ENCODE assay signal across 2 cellular contexts in genomic region chr13:100852146-100852545, GRCh38.
A peak's percentile ranks its signal among the peaks of the same experiment; 100 is the strongest.
TF ChIP-seq lines count a peak whose summit lies in the region.

No MANE protein-coding gene starts in this region.

TF ChIP-seq in liver, 16 proteins besides CTCF, POLR2A, EP300 and RAD21 (continued from another document):
- peak; percentile 89 for TF ChIP-seq ZBTB33 (IDR thresholded peaks at IDR 0.05)
- TF ChIP-seq ATF3 (IDR thresholded peaks at IDR 0.05): peak; percentile 75
- TF ChIP-seq FOXA2 (IDR thresholded peaks at IDR 0.05): peak; percentile 73
- peak in 1 of 2 donors; percentile 74 for TF ChIP-seq EGR1 (IDR thresholded peaks at IDR 0.05; ENCODE audit: low read depth in 2 of 2)
- peak; percentile 94 for TF ChIP-seq SP1 (IDR thresholded peaks at IDR 0.05)
- no peak for TF ChIP-seq NR2F2 (IDR thresholded peaks at IDR 0.05)
- TF ChIP-seq REST (IDR thresholded peaks at IDR 0.05): peak; percentile 72
- TF ChIP-seq RXRA (IDR thresholded peaks at IDR 0.05): peak; percentile 75 to 83
- TF ChIP-seq HNF4A (conservative IDR thresholded peaks at IDR 0.05): peak; percentile 97
- TF ChIP-seq FOXA1 (IDR thresholded peaks at IDR 0.05): peak; percentile 57

TF ChIP-seq in HepG2, 621 proteins besides CTCF, POLR2A, EP300 and RAD21 (continued from another document):
- TF ChIP-seq HBP1 (CRISPR knock-in tag; IDR thresholded peaks at IDR 0.05; ENCODE audit: low read depth) (no peak), ZNF205 (CRISPR knock-in tag; IDR thresholded peaks at IDR 0.05) (no peak)
